In genomic region chr9:136542246-136543041, GRCh38 we compare ENCODE assay signal across 10 cellular contexts. TPM values are rescaled to one million over a fixed set of nuclear protein-coding genes. Genes with fewer than 3 reads are reported as not detected.
DNase-seq lines count a peak whose midpoint lies in the region; FAIRE-seq and TF ChIP-seq lines count a peak whose summit lies in the region.
"Had no signal": no experiment of that assay in that cellular context is flagged by ENCODE, and none has a peak within 500 bp of the region (broad histone marks: within the 10 kb centered on the region; RNA-seq: fewer than 3 reads in every experiment).

No MANE protein-coding gene starts in this region.

- H3K4me1 ChIP-seq in CD4-positive, alpha-beta memory T cell (ENCODE audit: insufficient read depth, low read length) = peaks cover 72% of the 10 kb centered on the region
- H3K4me1 ChIP-seq in endothelial cell of umbilical vein (ENCODE audit: control insufficient read depth, extremely low read depth, insufficient read depth, low read length) = peaks cover 71% of the 10 kb centered on the region
- H3K4me1 ChIP-seq in neutrophil (ENCODE audit: control insufficient read depth in 1 of 2, insufficient read depth in 1 of 2, low read depth in 1 of 2, low read length in 1 of 2) = peaks cover 81 to 88% of the 10 kb centered on the region in 2 experiments

- no peak for DNase-seq in CD4-positive, alpha-beta memory T cell
- DNase-seq in NCI-H82 treated with DMSO at 0.1 percent for 48 hours (lab: John Stamatoyannopoulos, UW; ENCODE audit: unreplicated experiment) (peak; percentile 93), endothelial cell of umbilical vein (ENCODE audit: low read depth, low spot score) (no peak), iPS-NIHi7 (ENCODE audit: extremely low spot score) (no peak), ureter (ENCODE audit: low spot score) (no peak)
- no peak for DNase-seq in stimulated activated CD4-positive, alpha-beta T cell treated with anti-CD3 and anti-CD28 coated beads, Interleukin-2, amount 100 ng/mL, for 24 hours
- DNase-seq: NCI-H187 treated with DMSO at 0.1 percent for 48 hours, Peyer's patch had no signal

- no peaks in the 10 kb centered on the region for H4K20me1 ChIP-seq in endothelial cell of umbilical vein (replicated peaks; ENCODE audit: control insufficient read depth, extremely low read depth, insufficient read depth, low read length)

- H3K4me3 ChIP-seq in CD4-positive, alpha-beta memory T cell (ENCODE audit: low read length in 2 of 2) = no peak overlapping the region
- H3K4me3 ChIP-seq in endothelial cell of umbilical vein (replicated peaks in 1 of 3; ENCODE audit: insufficient read depth in 1 of 3, low read depth in 1 of 3, low read length in 3 of 3) = peak overlapping the region in 1 of 3 experiments; percentile 81
- H3K4me3 ChIP-seq in neutrophil (ENCODE audit: low read depth in 1 of 2, low read length in 1 of 2) = peak overlapping the region in 1 of 2 experiments; percentile 87
- H3K4me3 ChIP-seq: Peyer's patch, thoracic aorta had no signal

- no peaks in the 10 kb centered on the region for H3K27me3 ChIP-seq in CD4-positive, alpha-beta memory T cell (ENCODE audit: insufficient read depth, low read length)
- H3K27me3 ChIP-seq in endothelial cell of umbilical vein (ENCODE audit: control insufficient read depth in 2 of 2, insufficient read depth in 2 of 2, low read length in 2 of 2) = no peaks in the 10 kb centered on the region
- no peaks in the 10 kb centered on the region for H3K27me3 ChIP-seq in neutrophil
- H3K27me3 ChIP-seq: Peyer's patch had no signal

- dilution Hi-C loops in endothelial cell of umbilical vein (cut with MboI; ENCODE audit: extremely low pct_ligation_motif_present, low sequenced_read_pairs) = no loop called here

- no peak for TF ChIP-seq POLR2A in endothelial cell of umbilical vein (IDR thresholded peaks at IDR 0.05; ENCODE audit: low read depth, low read length)

- peaks cover 73% of the 10 kb centered on the region for H3K79me2 ChIP-seq in endothelial cell of umbilical vein (ENCODE audit: control insufficient read depth, insufficient read depth, low read length)

- H3K27me3 Mint-ChIP-seq in CD4-positive, alpha-beta memory T cell = no peaks in the 10 kb centered on the region

- no peaks in the 10 kb centered on the region for H3K9me1 ChIP-seq in endothelial cell of umbilical vein (replicated peaks; ENCODE audit: control insufficient read depth, extremely low read depth, insufficient read depth, low read length)

- CTCF ChIA-PET in CD4-positive, alpha-beta memory T cell (lab: Charles Lee; ENCODE audit: partially characterized antibody) = interaction anchor here (7.2 kb wide), 1 partner anchor 55 kb away, joined by 58 read pairs; no protein-coding TSS in a partner anchor
- CTCF ChIA-PET in endothelial cell of umbilical vein (lab: Charles Lee) = interaction anchor here (0.6 to 6.4 kb wide), 5 partner anchors 12 to 85 kb away, joined by 3 to 59 read pairs (median 5); no protein-coding TSS in a partner anchor

- H3K27ac Mint-ChIP-seq in CD4-positive, alpha-beta memory T cell = peak overlapping the region in 2 of 7 donors; percentile 76 to 83

- H2AFZ ChIP-seq in endothelial cell of umbilical vein (ENCODE audit: low read depth, low read length) = no peak overlapping the region

- POLR2A ChIA-PET in CD4-positive, alpha-beta memory T cell (lab: Charles Lee; ENCODE audit: partially characterized antibody) = interaction anchor here (1.1 kb wide), 1 partner anchor 9 kb away, joined by 7 read pairs; no protein-coding TSS in a partner anchor
- POLR2A ChIA-PET in endothelial cell of umbilical vein (lab: Charles Lee) = interaction anchor here (0.5 to 1.7 kb wide), 2 partner anchors 12 to 62 kb away, joined by 3 to 9 read pairs; no protein-coding TSS in a partner anchor

- H3K4me3 Mint-ChIP-seq in CD4-positive, alpha-beta memory T cell = peak overlapping the region in 5 of 8 donors; percentile 51 to 88 (median 71)

- peaks cover 0 to 13% of the 10 kb centered on the region in 2 donors for H3K36me3 Mint-ChIP-seq in CD4-positive, alpha-beta memory T cell

- no peak for TF ChIP-seq CTCF in endothelial cell of umbilical vein (IDR thresholded peaks at IDR 0.05; ENCODE audit: extremely low read depth in 1 of 2, insufficient read depth in 1 of 2, low read depth in 1 of 2, low read length in 2 of 2)
- TF ChIP-seq CTCF in neutrophil (IDR thresholded peaks at IDR 0.05) = no peak

- no TSS peak for BruUV-seq in endothelial cell of umbilical vein (replicated peaks; lab: Mats Ljungman, UMichigan)

- H3K4me2 ChIP-seq in endothelial cell of umbilical vein (ENCODE audit: insufficient read depth, low read length) = peak overlapping the region; percentile 84

- no peak overlapping the region for H3K9ac ChIP-seq in endothelial cell of umbilical vein (replicated peaks; ENCODE audit: extremely low read depth, insufficient read depth, low read length)

- intact Hi-C loops in CD4-positive, alpha-beta memory T cell (cut with micrococcal nuclease) = loop anchor here (10.0 kb wide), 1 partner anchor 138 kb away; the partner anchor contains the start of gene SNAPC4
- intact Hi-C loops in endothelial cell of umbilical vein (cut with micrococcal nuclease) = loop anchor here (5.0 kb wide), 1 partner anchor 170 kb away; the partner anchor contains the start of gene DIPK1B

- H3K27ac ChIP-seq in CD4-positive, alpha-beta memory T cell (ENCODE audit: low read depth, low read length) = no peak overlapping the region
- H3K27ac ChIP-seq in endothelial cell of umbilical vein (ENCODE audit: insufficient read depth, low read depth, low read length) (peak overlapping the region; percentile 80), neutrophil (peak overlapping the region; percentile 99)
- H3K27ac ChIP-seq: thoracic aorta had no signal

- peaks cover 23 to 69% (median 53%) of the 10 kb centered on the region in 4 donors for H3K4me1 Mint-ChIP-seq in CD4-positive, alpha-beta memory T cell

- H3K9me3 Mint-ChIP-seq in CD4-positive, alpha-beta memory T cell = no peaks in the 10 kb centered on the region

- peak; percentile 44 for FAIRE-seq in endothelial cell of umbilical vein (lab: Jason Lieb, UNC)

- H3K9me3 ChIP-seq in CD4-positive, alpha-beta memory T cell (ENCODE audit: control insufficient read depth in 1 of 2, low read length in 2 of 2) = no peaks in the 10 kb centered on the region
- H3K9me3 ChIP-seq in endothelial cell of umbilical vein (replicated peaks; ENCODE audit: control insufficient read depth, insufficient read depth, low read length) (no peaks in the 10 kb centered on the region), neutrophil (no peaks in the 10 kb centered on the region)
- H3K9me3 ChIP-seq: Peyer's patch, thoracic aorta had no signal

- H3K36me3 ChIP-seq in CD4-positive, alpha-beta memory T cell (ENCODE audit: insufficient read depth, low read length) = peaks cover 11% of the 10 kb centered on the region
- H3K36me3 ChIP-seq in endothelial cell of umbilical vein (ENCODE audit: control insufficient read depth in 2 of 2, extremely low read depth in 1 of 2, insufficient read depth in 2 of 2, low read length in 2 of 2) = peaks cover 9 to 22% of the 10 kb centered on the region in 2 experiments
- peaks cover 54% of the 10 kb centered on the region for H3K36me3 ChIP-seq in neutrophil
- H3K36me3 ChIP-seq: Peyer's patch had no signal

TF ChIP-seq in endothelial cell of umbilical vein, 7 proteins besides CTCF, POLR2A, EP300 and RAD21:
- TF ChIP-seq POLR2AphosphoS5 (IDR thresholded peaks at IDR 0.05; ENCODE audit: insufficient read depth, low read depth, low read length) = no peak
- TF ChIP-seq JUN (IDR thresholded peaks at IDR 0.05; ENCODE audit: borderline replicate concordance, insufficient read depth, insufficient read length, low read depth) = no peak
- no peak for TF ChIP-seq EZH2 (IDR thresholded peaks at IDR 0.05; ENCODE audit: borderline replicate concordance, low read depth, low read length, severe bottlenecking)
- no peak for TF ChIP-seq MYC (IDR thresholded peaks at IDR 0.05; ENCODE audit: low read depth, low read length)
- TF ChIP-seq MAX (IDR thresholded peaks at IDR 0.05; ENCODE audit: insufficient read depth, insufficient read length) = no peak
- TF ChIP-seq GATA2 (IDR thresholded peaks at IDR 0.05; ENCODE audit: insufficient read depth, insufficient read length, low read depth, low read length) = no peak
- TF ChIP-seq FOS (IDR thresholded peaks at IDR 0.05; ENCODE audit: borderline replicate concordance, insufficient read depth, low read length) = no peak

RNA-seq across cellular contexts. Expression of gene NOTCH1, which starts 3.4 kb away (rescaled TPM):
- 10 to 100 TPM; 43.0 to 45.4 TPM for total RNA-seq in CD4-positive, alpha-beta memory T cell
- 1 to 10 TPM in 1 of 2 donors, not detected in 1; 6.0 TPM for polyA plus RNA-seq in CD4-positive, alpha-beta memory T cell
- total RNA-seq in endothelial cell of umbilical vein (153 and 161 TPM in 2 replicates), ureter (134 TPM)
- 27.0 and 31.7 TPM in 2 replicates for polyA plus RNA-seq in endothelial cell of umbilical vein
- 22.4 and 26.2 TPM in 2 replicates for polyA plus RNA-seq in endothelial cell of umbilical vein (2011; cell fraction: cytosol; rRNA removed)
- 75.3 and 84.8 TPM in 2 replicates for polyA plus RNA-seq in endothelial cell of umbilical vein (2011; cell fraction: nucleus; rRNA removed)
- polyA plus RNA-seq in endothelial cell of umbilical vein (2012) = 33.7 and 50.3 TPM in 2 replicates
- 52.5 and 73.2 TPM in 2 replicates for polyA minus RNA-seq in endothelial cell of umbilical vein
- polyA minus RNA-seq in endothelial cell of umbilical vein (2011; cell fraction: cytosol; rRNA and poly(A)+ RNA removed) = 13.9 TPM
- polyA minus RNA-seq in endothelial cell of umbilical vein (2011; cell fraction: nucleus; rRNA and poly(A)+ RNA removed) = 49.7 and 95.4 TPM in 2 replicates

RNA-seq across cellular contexts. Expression of gene SEC16A, which starts 59.6 kb away (rescaled TPM):
- 10 to 100 TPM; 82.9 to 87.7 TPM for total RNA-seq in CD4-positive, alpha-beta memory T cell
- polyA plus RNA-seq in CD4-positive, alpha-beta memory T cell = 10 to 100 TPM in 1 of 2 donors, 1 to 10 TPM in 1; 6.6 to 39.3 TPM
- total RNA-seq in endothelial cell of umbilical vein (76.7 and 80.6 TPM in 2 replicates), ureter (102 TPM)
- 33.5 and 34.5 TPM in 2 replicates for polyA plus RNA-seq in endothelial cell of umbilical vein
- polyA plus RNA-seq in endothelial cell of umbilical vein (2011; cell fraction: cytosol; rRNA removed) = 38.4 and 38.9 TPM in 2 replicates
- 116 and 118 TPM in 2 replicates for polyA plus RNA-seq in endothelial cell of umbilical vein (2011; cell fraction: nucleus; rRNA removed)
- polyA plus RNA-seq in endothelial cell of umbilical vein (2012) = 61.7 and 62.2 TPM in 2 replicates
- 41.8 and 45.2 TPM in 2 replicates for polyA minus RNA-seq in endothelial cell of umbilical vein
- polyA minus RNA-seq in endothelial cell of umbilical vein (2011; cell fraction: cytosol; rRNA and poly(A)+ RNA removed) = 46.3 TPM
- 40.9 and 44.0 TPM in 2 replicates for polyA minus RNA-seq in endothelial cell of umbilical vein (2011; cell fraction: nucleus; rRNA and poly(A)+ RNA removed)
